16 cellular contexts compared by ENCODE assay signal in the genomic region with DNA sequence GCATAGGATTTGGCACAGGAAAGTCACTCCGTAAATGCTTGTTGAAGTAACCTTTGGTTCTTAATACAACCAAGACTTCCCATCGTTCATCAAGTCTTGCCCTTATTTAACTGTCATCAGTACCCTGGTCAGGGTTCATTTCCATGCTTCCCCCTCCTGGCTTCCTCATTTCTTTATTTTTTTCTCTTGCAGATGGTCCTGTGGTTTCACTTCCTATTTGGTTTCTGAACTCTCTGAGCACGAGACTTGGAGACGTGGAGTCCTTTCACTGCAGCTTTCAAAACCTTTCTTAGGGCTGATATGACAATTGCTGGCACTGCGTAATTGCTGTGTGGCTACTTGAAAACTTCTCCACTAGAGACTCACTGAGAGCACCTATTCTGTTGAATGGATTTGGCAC. TPM values are rescaled to one million over a fixed set of nuclear protein-coding genes. Genes with fewer than 3 reads are reported as not detected.
DNase-seq lines count a peak whose midpoint lies in the region; ATAC-seq, FAIRE-seq and TF ChIP-seq lines count a peak whose summit lies in the region.
"Had no signal": no experiment of that assay in that cellular context is flagged by ENCODE, and none has a peak within 500 bp of the region (broad histone marks: within the 10 kb centered on the region; RNA-seq: fewer than 3 reads in every experiment).

No MANE protein-coding gene starts in this region.

- no peaks in the 10 kb centered on the region for H3K9me3 Mint-ChIP-seq in memory B cell
- no peaks in the 10 kb centered on the region for H3K9me3 Mint-ChIP-seq in activated CD8-positive, alpha-beta T cell treated with anti-CD3 and anti-CD28 coated beads, Interleukin-2, amount 10 ng/mL, durations not matched to agents 7 days and 5 days (ENCODE audit: insufficient read depth)
- H3K9me3 Mint-ChIP-seq: activated naive CD8-positive, alpha-beta T cell treated with anti-CD3 and anti-CD28 coated beads, Interleukin-2, amount 10 ng/mL, durations not matched to agents 7 days and 5 days; central memory CD8-positive, alpha-beta T cell; WTC11 had no signal

- peaks cover 14% of the 10 kb centered on the region for H3K4me1 Mint-ChIP-seq in memory B cell
- H3K4me1 Mint-ChIP-seq in activated CD8-positive, alpha-beta T cell treated with anti-CD3 and anti-CD28 coated beads, Interleukin-2, amount 10 ng/mL, durations not matched to agents 7 days and 5 days (ENCODE audit: low read depth), result no peaks in the 10 kb centered on the region
- H3K4me1 Mint-ChIP-seq: activated naive CD8-positive, alpha-beta T cell treated with anti-CD3 and anti-CD28 coated beads, Interleukin-2, amount 10 ng/mL, durations not matched to agents 7 days and 5 days; central memory CD8-positive, alpha-beta T cell had no signal

- ATAC-seq in memory B cell (ENCODE audit: low read depth), result peak; percentile 86
- ATAC-seq in activated CD8-positive, alpha-beta T cell treated with anti-CD3 and anti-CD28 coated beads, Interleukin-2, amount 10 ng/mL, durations not matched to agents 7 days and 5 days, result no peak
- ATAC-seq: WTC11 had no signal

- H3K9ac ChIP-seq in mesendoderm (ENCODE audit: low read length), result no peak overlapping the region
- H3K9ac ChIP-seq: GM23248 had no signal

- no peak overlapping the region for H3K23ac ChIP-seq in mesendoderm (ENCODE audit: low read length)

- H2BK120ac ChIP-seq in mesendoderm (ENCODE audit: low read depth, low read length), result no peak overlapping the region

- no peaks in the 10 kb centered on the region for H3K36me3 Mint-ChIP-seq in memory B cell
- no peaks in the 10 kb centered on the region for H3K36me3 Mint-ChIP-seq in activated CD8-positive, alpha-beta T cell treated with anti-CD3 and anti-CD28 coated beads, Interleukin-2, amount 10 ng/mL, durations not matched to agents 7 days and 5 days (ENCODE audit: low read depth)
- H3K36me3 Mint-ChIP-seq: activated naive CD8-positive, alpha-beta T cell treated with anti-CD3 and anti-CD28 coated beads, Interleukin-2, amount 10 ng/mL, durations not matched to agents 7 days and 5 days; WTC11 had no signal

- no peak for FAIRE-seq in RCC 7860 (lab: Jason Lieb, UNC)
- FAIRE-seq: endothelial cell of umbilical vein had no signal

- H2BK15ac ChIP-seq in mesendoderm (replicated peaks; ENCODE audit: low read depth), result no peak overlapping the region

- H3K56ac ChIP-seq in mesendoderm (ENCODE audit: low read length), result no peak overlapping the region

- no peak overlapping the region for H2AK5ac ChIP-seq in mesendoderm (ENCODE audit: low read length)

- whole genome bisulfite sequencing in mesendoderm (ENCODE audit: extremely low coverage, insufficient coverage, low lambda C conversion rate), result no CpG with 5 or more reads among the region's 5 CpGs

- TF ChIP-seq CTCF in HL-60 (IDR thresholded peaks at IDR 0.05; ENCODE audit: insufficient read depth, low read length), result no peak

- H3K18ac ChIP-seq in mesendoderm (ENCODE audit: low read length), result no peak overlapping the region

- DNase-seq in Ammon's horn (ENCODE audit: low spot score), result peak; percentile 50
- peak; percentile 87 to 88 for DNase-seq in HL-60 (ENCODE audit: low read depth in 1 of 2, low spot score in 1 of 2)
- DNase-seq in SKM-1 (lab: John Stamatoyannopoulos, UW; ENCODE audit: unreplicated experiment), result peak; percentile 92
- DNase-seq in memory B cell (ENCODE audit: low spot score in 2 of 2), result peak in 1 of 2 donors; percentile 1
- DNase-seq in activated CD8-positive, alpha-beta T cell treated with anti-CD3 and anti-CD28 coated beads, Interleukin-2, amount 10 ng/mL, durations not matched to agents 7 days and 5 days, result no peak
- DNase-seq in NCI-H2196 treated with DMSO at 0.1 percent for 48 hours (lab: John Stamatoyannopoulos, UW; ENCODE audit: unreplicated experiment), result no peak
- DNase-seq in RCC 7860 (ENCODE audit: low spot score), result no peak
- DNase-seq in mesendoderm, result no peak
- DNase-seq: activated CD8-positive, alpha-beta memory T cell treated with anti-CD3 and anti-CD28 coated beads, Interleukin-2, amount 50 U/mL, for 4 hours; activated naive CD8-positive, alpha-beta T cell treated with anti-CD3 and anti-CD28 coated beads, Interleukin-2, amount 10 ng/mL, durations not matched to agents 7 days and 5 days; GM23248; MG63; NCI-H510A had no signal

- no peak overlapping the region for H3K4me2 ChIP-seq in mesendoderm (ENCODE audit: low read length)

- no peaks in the 10 kb centered on the region for H3K79me1 ChIP-seq in mesendoderm (ENCODE audit: low read length)

- H4K8ac ChIP-seq in mesendoderm (ENCODE audit: low read depth, low read length), result no peak overlapping the region

- H2BK5ac ChIP-seq in mesendoderm (ENCODE audit: low read length), result no peak overlapping the region

- no peaks in the 10 kb centered on the region for H3K27me3 ChIP-seq in HL-60 (ENCODE audit: insufficient read depth, poor library complexity, severe bottlenecking)
- H3K27me3 ChIP-seq in mesendoderm (ENCODE audit: insufficient read depth, low read length, poor library complexity), result no peaks in the 10 kb centered on the region
- H3K27me3 ChIP-seq: MG63 had no signal

- H3K27me3 Mint-ChIP-seq in memory B cell, result no peaks in the 10 kb centered on the region
- no peaks in the 10 kb centered on the region for H3K27me3 Mint-ChIP-seq in activated CD8-positive, alpha-beta T cell treated with anti-CD3 and anti-CD28 coated beads, Interleukin-2, amount 10 ng/mL, durations not matched to agents 7 days and 5 days (ENCODE audit: low read depth)
- H3K27me3 Mint-ChIP-seq: activated naive CD8-positive, alpha-beta T cell treated with anti-CD3 and anti-CD28 coated beads, Interleukin-2, amount 10 ng/mL, durations not matched to agents 7 days and 5 days; central memory CD8-positive, alpha-beta T cell had no signal

- no peak overlapping the region for H3K4ac ChIP-seq in mesendoderm (ENCODE audit: low read depth, low read length)

- H3K4me3 Mint-ChIP-seq in memory B cell, result no peak overlapping the region
- no peak overlapping the region for H3K4me3 Mint-ChIP-seq in activated CD8-positive, alpha-beta T cell treated with anti-CD3 and anti-CD28 coated beads, Interleukin-2, amount 10 ng/mL, durations not matched to agents 7 days and 5 days
- H3K4me3 Mint-ChIP-seq: activated naive CD8-positive, alpha-beta T cell treated with anti-CD3 and anti-CD28 coated beads, Interleukin-2, amount 10 ng/mL, durations not matched to agents 7 days and 5 days; central memory CD8-positive, alpha-beta T cell; WTC11 had no signal

- H3K27ac ChIP-seq in HL-60 (replicated peaks) (0 out of 2 replicates have a peak overlapping the region, but pooled peaks have one; percentile 7), mesendoderm (ENCODE audit: low read depth, low read length) (no peak overlapping the region)
- H3K27ac ChIP-seq: GM23248 had no signal

- H3K79me2 ChIP-seq in mesendoderm (ENCODE audit: control insufficient read depth, insufficient read depth, low read length), result no peaks in the 10 kb centered on the region

- H4K5ac ChIP-seq in mesendoderm (ENCODE audit: low read length), result no peak overlapping the region

- CTCF ChIA-PET in activated CD8-positive, alpha-beta T cell treated with anti-CD3 and anti-CD28 coated beads, Interleukin-2, amount 10 ng/mL, durations not matched to agents 7 days and 5 days (lab: Charles Lee), result no interaction called here

- no peak overlapping the region for H3K4me3 ChIP-seq in HL-60 (replicated peaks; ENCODE audit: insufficient read depth, low read length)
- no peak overlapping the region for H3K4me3 ChIP-seq in mesendoderm (ENCODE audit: low read length)
- H3K4me3 ChIP-seq: GM23248, MG63 had no signal

- no peaks in the 10 kb centered on the region for H3K36me3 ChIP-seq in mesendoderm (ENCODE audit: control insufficient read depth, insufficient read depth, low read length)
- H3K36me3 ChIP-seq: MG63 had no signal

- H3K27ac Mint-ChIP-seq in memory B cell, result peak overlapping the region; percentile 63
- H3K27ac Mint-ChIP-seq in activated CD8-positive, alpha-beta T cell treated with anti-CD3 and anti-CD28 coated beads, Interleukin-2, amount 10 ng/mL, durations not matched to agents 7 days and 5 days, result no peak overlapping the region
- H3K27ac Mint-ChIP-seq: activated naive CD8-positive, alpha-beta T cell treated with anti-CD3 and anti-CD28 coated beads, Interleukin-2, amount 10 ng/mL, durations not matched to agents 7 days and 5 days; WTC11 had no signal

- H3K4me1 ChIP-seq in mesendoderm (ENCODE audit: control insufficient read depth, low read depth, low read length), result no peaks in the 10 kb centered on the region

- POLR2A ChIA-PET in activated CD8-positive, alpha-beta T cell treated with anti-CD3 and anti-CD28 coated beads, Interleukin-2, amount 10 ng/mL, durations not matched to agents 7 days and 5 days (lab: Charles Lee), result no interaction called here

RNA-seq across cellular contexts. Expression of gene PID1, which starts 59.9 kb away (rescaled TPM):
- not detected for total RNA-seq in activated CD8-positive, alpha-beta T cell treated with anti-CD3 and anti-CD28 coated beads, Interleukin-2, amount 10 ng/mL, durations not matched to agents 7 days and 5 days
- 1.9 TPM for polyA plus RNA-seq in mesendoderm (2013, experiment 1 of 2)
- 2.1 TPM for polyA plus RNA-seq in mesendoderm (2013, experiment 2 of 2)
- total RNA-seq: endothelial cell of umbilical vein had no signal
- polyA plus RNA-seq: endothelial cell of umbilical vein had no signal

Comparison
In these comparisons a context has a peak if more than half of its experiments do, and no peak if none do; other contexts are left out.
1. DNase-seq: peak in Ammon's horn (single experiment), HL-60 (2 of 2) and SKM-1 (single experiment); none in activated CD8-positive, alpha-beta T cell treated with anti-CD3 and anti-CD28 coated beads, Interleukin-2, amount 10 ng/mL, durations not matched to agents 7 days and 5 days (single experiment), NCI-H2196 treated with DMSO at 0.1 percent for 48 hours (single experiment), RCC 7860 (single experiment) and mesendoderm (single experiment).